1 cellular context compared by ENCODE assay signal in genomic region chr7:128783143-128783799, GRCh38.
TF ChIP-seq lines count a peak whose summit lies in the region.

No MANE protein-coding gene starts in this region.

TF ChIP-seq in K562, 482 proteins besides CTCF, POLR2A, EP300 and RAD21 (continued from another document and continues in another):
- TF ChIP-seq ZHX1 (conservative IDR thresholded peaks at IDR 0.05; ENCODE audit: low read length), result peak; percentile 78
- TF ChIP-seq ZNF347 (CRISPR knock-in tag; IDR thresholded peaks at IDR 0.05; ENCODE audit: low read depth), result no peak
- TF ChIP-seq ARID4B (CRISPR knock-in tag; IDR thresholded peaks at IDR 0.05), result peak; percentile 75; the same call in 1 of the 2 replicates
- TF ChIP-seq FOXJ3 (CRISPR knock-in tag; IDR thresholded peaks at IDR 0.05), result no peak
- peak; percentile 10; the same call in 1 of the 2 replicates for TF ChIP-seq CBX5 (IDR thresholded peaks at IDR 0.05; ENCODE audit: borderline replicate concordance, low read depth)
- 0 out of 2 replicates have a peak, but pooled peaks have one; percentile 53 for TF ChIP-seq HLTF (IDR thresholded peaks at IDR 0.05)
- TF ChIP-seq SUPT5H (IDR thresholded peaks at IDR 0.05), result no peak
- peak; percentile 74 for TF ChIP-seq PHF20 (IDR thresholded peaks at IDR 0.05; ENCODE audit: partially characterized antibody)
- peak; percentile 25 for TF ChIP-seq KDM5B (IDR thresholded peaks at IDR 0.05; ENCODE audit: insufficient replicate concordance, low read depth, low read length)
- TF ChIP-seq CREB3L1 (IDR thresholded peaks at IDR 0.05; ENCODE audit: borderline replicate concordance, low read depth), result peak; percentile 98
- TF ChIP-seq ZNF57 (CRISPR knock-in tag; IDR thresholded peaks at IDR 0.05), result no peak
- TF ChIP-seq ZBTB17 (CRISPR knock-in tag; IDR thresholded peaks at IDR 0.05), result peak; percentile 72; the same call in 1 of the 2 replicates
- peak; percentile 89; the same call in 1 of the 2 replicates for TF ChIP-seq RNF2 (IDR thresholded peaks at IDR 0.05)
- peak in 1 of 2 experiments; percentile 70; a peak in 1 of 4 replicates for TF ChIP-seq NONO (IDR thresholded peaks at IDR 0.05; ENCODE audit: low read depth in 2 of 2, low read length in 1 of 2)
- peak; percentile 57 for TF ChIP-seq TAF1 (IDR thresholded peaks at IDR 0.05; ENCODE audit: control insufficient read depth, extremely low read depth, insufficient read depth, low read length, severe bottlenecking)
- peak; percentile 95 for TF ChIP-seq ADNP (tag; IDR thresholded peaks at IDR 0.05)
- peak; percentile 79 for TF ChIP-seq ZSCAN29 (IDR thresholded peaks at IDR 0.05)
- TF ChIP-seq HEY1 (CRISPR knock-in tag; IDR thresholded peaks at IDR 0.05; ENCODE audit: borderline replicate concordance), result no peak
- peak; percentile 94 for TF ChIP-seq RB1 (IDR thresholded peaks at IDR 0.05; ENCODE audit: low read depth)
- TF ChIP-seq GABPB1 (CRISPR knock-in tag; IDR thresholded peaks at IDR 0.05), result peak; percentile 67; the same call in 1 of the 2 replicates
- TF ChIP-seq BCOR (IDR thresholded peaks at IDR 0.05), result peak; percentile 73; the same call in 1 of the 2 replicates
- peak in 1 of 3 experiments; percentile 33 for TF ChIP-seq YY1 (IDR thresholded peaks at IDR 0.05; ENCODE audit: borderline replicate concordance in 1 of 3, control insufficient read depth in 1 of 3, extremely low read depth in 1 of 3, insufficient read depth in 3 of 3, insufficient read length in 1 of 3, insufficient replicate concordance in 2 of 3, low read depth in 1 of 3, low read length in 2 of 3)
- no peak for TF ChIP-seq ZNF518B (CRISPR knock-in tag; IDR thresholded peaks at IDR 0.05)
- TF ChIP-seq RHOXF2B (CRISPR knock-in tag; conservative IDR thresholded peaks at IDR 0.05), result 0 out of 2 replicates have a peak, but pooled peaks have one; percentile 37
- TF ChIP-seq FOXA3 (CRISPR knock-in tag; conservative IDR thresholded peaks at IDR 0.05 in 1 of 2, IDR thresholded peaks at IDR 0.05 in 1 of 2), result peak in 1 of 2 experiments; percentile 77; a peak in 2 of 4 replicates
- TF ChIP-seq E2F6 (IDR thresholded peaks at IDR 0.05; ENCODE audit: borderline replicate concordance in 1 of 2, extremely low read depth in 1 of 2, insufficient read depth in 1 of 2, insufficient read length in 1 of 2, low read depth in 1 of 2, low read length in 1 of 2, poor library complexity in 1 of 2, severe bottlenecking in 1 of 2), result no peak
- no peak for TF ChIP-seq EZH2 (IDR thresholded peaks at IDR 0.05; ENCODE audit: borderline replicate concordance, low read depth, low read length)
- peak in 1 of 2 experiments; percentile 36; a peak in 1 of 4 replicates for TF ChIP-seq BCLAF1 (IDR thresholded peaks at IDR 0.05; ENCODE audit: borderline replicate concordance in 1 of 2, control insufficient read depth in 1 of 2, low read depth in 2 of 2, low read length in 1 of 2)
- 0 out of 2 replicates have a peak, but pooled peaks have one; percentile 46 for TF ChIP-seq ARID3B (CRISPR knock-in tag; IDR thresholded peaks at IDR 0.05; ENCODE audit: borderline replicate concordance)
- TF ChIP-seq HMGN3 (IDR thresholded peaks at IDR 0.05; ENCODE audit: borderline replicate concordance, extremely low read depth, insufficient read length, low read depth, low read length), result no peak
- no peak; a peak in 1 of 4 replicates for TF ChIP-seq MNT (conservative IDR thresholded peaks at IDR 0.05)
- no peak for TF ChIP-seq HNRNPK (IDR thresholded peaks at IDR 0.05; ENCODE audit: low read depth, low read length, poor library complexity, severe bottlenecking)
- no peak for TF ChIP-seq POLR2B (IDR thresholded peaks at IDR 0.05; ENCODE audit: low read depth, partially characterized antibody)
- TF ChIP-seq TFAP4 (CRISPR knock-in tag; IDR thresholded peaks at IDR 0.05; ENCODE audit: borderline replicate concordance), result peak; percentile 88
- no peak for TF ChIP-seq NR2C2 (CRISPR knock-in tag; IDR thresholded peaks at IDR 0.05)
- TF ChIP-seq NR2C2 (tag; IDR thresholded peaks at IDR 0.05), result no peak
- peak; percentile 97 for TF ChIP-seq RBM39 (optimal IDR thresholded peaks at IDR 0.05; ENCODE audit: low read depth, low read length)
- TF ChIP-seq ARHGAP35 (IDR thresholded peaks at IDR 0.05; ENCODE audit: partially characterized antibody), result no peak
